Comparison of ENCODE assay signal across 12 cellular contexts in genomic region chr7:124085168-124085567, GRCh38. TPM values are rescaled to one million over a fixed set of nuclear protein-coding genes. Genes with fewer than 3 reads are reported as not detected.
DNase-seq lines count a peak whose midpoint lies in the region; ATAC-seq and TF ChIP-seq lines count a peak whose summit lies in the region.
"Had no signal": no experiment of that assay in that cellular context is flagged by ENCODE, and none has a peak within 500 bp of the region (broad histone marks: within the 10 kb centered on the region; RNA-seq: fewer than 3 reads in every experiment).

No MANE protein-coding gene starts in this region.

- peaks cover 28% of the 10 kb centered on the region for H3K4me1 Mint-ChIP-seq in nephron
- no peaks in the 10 kb centered on the region for H3K4me1 Mint-ChIP-seq in activated CD8-positive, alpha-beta T cell treated with anti-CD3 and anti-CD28 coated beads, Interleukin-2, amount 10 ng/mL, durations not matched to agents 7 days and 5 days (ENCODE audit: low read depth)

- no peak for TF ChIP-seq CTCF in nephron (IDR thresholded peaks at IDR 0.05; ENCODE audit: unreplicated experiment in 3 of 3)

- ATAC-seq in HG02642 (IDR thresholded peaks at IDR 0.05; ENCODE audit: poor library complexity, unreplicated experiment), result no peak
- no peak for ATAC-seq in activated CD8-positive, alpha-beta T cell treated with anti-CD3 and anti-CD28 coated beads, Interleukin-2, amount 10 ng/mL, durations not matched to agents 7 days and 5 days
- ATAC-seq: natural killer cell treated with Interleukin-12 subunit alpha and Interleukin-12 subunit beta and Interleukin-15 and Interleukin-18, amount 100 ng/mL, for 72 hours had no signal

- H3K9me3 Mint-ChIP-seq in nephron, result no peaks in the 10 kb centered on the region
- H3K9me3 Mint-ChIP-seq in activated CD8-positive, alpha-beta T cell treated with anti-CD3 and anti-CD28 coated beads, Interleukin-2, amount 10 ng/mL, durations not matched to agents 7 days and 5 days (ENCODE audit: insufficient read depth), result no peaks in the 10 kb centered on the region

- peak overlapping the region in 2 of 3 experiments; percentile 33 to 37 for H3K4me3 Mint-ChIP-seq in nephron
- no peak overlapping the region for H3K4me3 Mint-ChIP-seq in activated CD8-positive, alpha-beta T cell treated with anti-CD3 and anti-CD28 coated beads, Interleukin-2, amount 10 ng/mL, durations not matched to agents 7 days and 5 days
- H3K4me3 Mint-ChIP-seq: natural killer cell treated with Interleukin-12 subunit alpha and Interleukin-12 subunit beta and Interleukin-15 and Interleukin-18, amount 100 ng/mL, for 72 hours had no signal

- H3K27me3 Mint-ChIP-seq in nephron (ENCODE audit: low read depth), result no peaks in the 10 kb centered on the region
- H3K27me3 Mint-ChIP-seq in activated CD8-positive, alpha-beta T cell treated with anti-CD3 and anti-CD28 coated beads, Interleukin-2, amount 10 ng/mL, durations not matched to agents 7 days and 5 days (ENCODE audit: low read depth), result no peaks in the 10 kb centered on the region
- H3K27me3 Mint-ChIP-seq: natural killer cell treated with Interleukin-12 subunit alpha and Interleukin-12 subunit beta and Interleukin-15 and Interleukin-18, amount 100 ng/mL, for 72 hours had no signal

- DNase-seq in DMS153 treated with DMSO at 0.1 percent for 48 hours (lab: John Stamatoyannopoulos, UW; ENCODE audit: unreplicated experiment), result peak; percentile 62
- DNase-seq in NCI-H345 treated with DMSO at 0.1 percent for 48 hours (lab: John Stamatoyannopoulos, UW; ENCODE audit: unreplicated experiment), result peak; percentile 10
- no peak for DNase-seq in activated gamma-delta T cell treated with Interleukin-2 at 50 U/mL for 16 hours
- DNase-seq in activated CD8-positive, alpha-beta T cell treated with anti-CD3 and anti-CD28 coated beads, Interleukin-2, amount 10 ng/mL, durations not matched to agents 7 days and 5 days, result no peak
- DNase-seq in activated effector memory CD4-positive, alpha-beta T cell treated with Interleukin-2 at 50 U/mL for 16 hours, result no peak
- DNase-seq: activated CD8-positive, alpha-beta memory T cell treated with anti-CD3 and anti-CD28 coated beads, Interleukin-2, amount 50 U/mL, for 48 hours; H7; tibial artery had no signal

- peak overlapping the region; percentile 87 to 98 (median 87) for H3K27ac Mint-ChIP-seq in nephron
- no peak overlapping the region for H3K27ac Mint-ChIP-seq in activated CD8-positive, alpha-beta T cell treated with anti-CD3 and anti-CD28 coated beads, Interleukin-2, amount 10 ng/mL, durations not matched to agents 7 days and 5 days
- H3K27ac Mint-ChIP-seq: natural killer cell treated with Interleukin-12 subunit alpha and Interleukin-12 subunit beta and Interleukin-15 and Interleukin-18, amount 100 ng/mL, for 72 hours had no signal

- H3K27ac ChIP-seq in cingulate gyrus (ENCODE audit: low read depth, low read length), result peak overlapping the region; percentile 75
- H3K27ac ChIP-seq: tibial artery had no signal

- POLR2A ChIA-PET in activated CD8-positive, alpha-beta T cell treated with anti-CD3 and anti-CD28 coated beads, Interleukin-2, amount 10 ng/mL, durations not matched to agents 7 days and 5 days (lab: Charles Lee), result no interaction called here

- CTCF ChIA-PET in activated CD8-positive, alpha-beta T cell treated with anti-CD3 and anti-CD28 coated beads, Interleukin-2, amount 10 ng/mL, durations not matched to agents 7 days and 5 days (lab: Charles Lee), result no interaction called here

- no peaks in the 10 kb centered on the region for H3K36me3 Mint-ChIP-seq in nephron (ENCODE audit: low read depth)
- H3K36me3 Mint-ChIP-seq in activated CD8-positive, alpha-beta T cell treated with anti-CD3 and anti-CD28 coated beads, Interleukin-2, amount 10 ng/mL, durations not matched to agents 7 days and 5 days (ENCODE audit: low read depth), result no peaks in the 10 kb centered on the region
- H3K36me3 Mint-ChIP-seq: natural killer cell treated with Interleukin-12 subunit alpha and Interleukin-12 subunit beta and Interleukin-15 and Interleukin-18, amount 100 ng/mL, for 72 hours had no signal

RNA-seq across cellular contexts. Expression of gene TMEM229A, which starts 52.3 kb away (rescaled TPM):
- total RNA-seq in activated CD8-positive, alpha-beta T cell treated with anti-CD3 and anti-CD28 coated beads, Interleukin-2, amount 10 ng/mL, durations not matched to agents 7 days and 5 days, result not detected
- total RNA-seq: natural killer cell treated with Interleukin-12 subunit alpha and Interleukin-12 subunit beta and Interleukin-15 and Interleukin-18, amount 100 ng/mL, for 72 hours had no signal

Comparison
In these comparisons a context has a peak if more than half of its experiments do, and no peak if none do; other contexts are left out.
1. DNase-seq: peak in DMS153 treated with DMSO at 0.1 percent for 48 hours (single experiment) and NCI-H345 treated with DMSO at 0.1 percent for 48 hours (single experiment); none in activated gamma-delta T cell treated with Interleukin-2 at 50 U/mL for 16 hours (single experiment), activated CD8-positive, alpha-beta T cell treated with anti-CD3 and anti-CD28 coated beads, Interleukin-2, amount 10 ng/mL, durations not matched to agents 7 days and 5 days (single experiment) and activated effector memory CD4-positive, alpha-beta T cell treated with Interleukin-2 at 50 U/mL for 16 hours (single experiment).